Comparison of ENCODE assay signal across 31 cellular contexts in genomic region chr4:153831236-153831635, GRCh38. TPM values are rescaled to one million over a fixed set of nuclear protein-coding genes. Genes with fewer than 3 reads are reported as not detected.
"Had no signal": no experiment of that assay in that cellular context is flagged by ENCODE, and none has a peak within 500 bp of the region (broad histone marks: within the 10 kb centered on the region; RNA-seq: fewer than 3 reads in every experiment).

No MANE protein-coding gene starts in this region.

- DNase-seq: activated CD4-positive, alpha-beta memory T cell treated with anti-CD3 and anti-CD28 coated beads, Interleukin-2, amount 10 ng/mL, durations not matched to agents 7 days and 5 days; activated CD4-positive, alpha-beta T cell treated with anti-CD3 and anti-CD28 coated beads for 36 hours; activated CD4-positive, alpha-beta T cell treated with anti-CD3 and anti-CD28 coated beads, Interleukin-2, amount 10 ng/mL, durations not matched to agents 7 days and 5 days; activated CD4-positive, alpha-beta T cell treated with anti-CD3 and anti-CD28 coated beads, Interleukin-2, amount 50 U/mL, for 4 hours; activated CD4-positive, CD25-positive, alpha-beta regulatory T cell; activated CD4-positive, CD25-positive, alpha-beta regulatory T cell treated with anti-CD3 and anti-CD28 coated beads, Interleukin-2, amount 50 U/mL, for 72 hours; activated CD8-positive, alpha-beta memory T cell treated with anti-CD3 and anti-CD28 coated beads, Interleukin-2, amount 50 U/mL, for 48 hours; activated gamma-delta T cell; activated naive CD4-positive, alpha-beta T cell; activated naive CD4-positive, alpha-beta T cell treated with anti-CD3 and anti-CD28 coated beads, Interleukin-2, amount 10 ng/mL, durations not matched to agents 7 days and 5 days; activated naive CD8-positive, alpha-beta T cell treated with anti-CD3 and anti-CD28 coated beads, Interleukin-2, amount 10 ng/mL, durations not matched to agents 7 days and 5 days; activated T-cell treated with anti-CD3 and anti-CD28 coated beads for 4 hours; activated T-cell treated with anti-CD3 and anti-CD28 coated beads, Interleukin-2, amount 50 U/mL, for 24 hours; activated T-cell treated with anti-CD3 and anti-CD28 coated beads, Interleukin-2, amount 50 U/mL, for 72 hours; anterior cingulate cortex; brain microvascular endothelial cell; dorsolateral prefrontal cortex; effector memory CD4-positive, alpha-beta T cell; endodermal cell; foreskin fibroblast; head of caudate nucleus; T-helper 1 cell; T-helper 17 cell; T1000 had no signal

- ATAC-seq: activated CD4-positive, alpha-beta T cell treated with anti-CD3 and anti-CD28 coated beads for 36 hours; activated naive CD4-positive, alpha-beta T cell treated with anti-CD3 and anti-CD28 coated beads, Interleukin-2, amount 50 U/mL, for 72 hours; activated T-cell treated with anti-CD3 and anti-CD28 coated beads, Interleukin-2, amount 50 U/mL, for 72 hours; esophagus mucosa; T-helper 17 cell had no signal

- H3K27ac ChIP-seq: brain microvascular endothelial cell, coronary artery, dorsolateral prefrontal cortex had no signal

- H3K36me3 ChIP-seq: brain microvascular endothelial cell had no signal

- H3K27me3 ChIP-seq: brain microvascular endothelial cell had no signal

- FAIRE-seq: astrocyte, bronchial epithelial cell, frontal cortex had no signal

- H3K4me3 ChIP-seq: coronary artery, dorsolateral prefrontal cortex had no signal

RNA-seq across cellular contexts. Expression of gene SFRP2, which starts 42.4 kb away (rescaled TPM):
- total RNA-seq: activated CD4-positive, alpha-beta memory T cell treated with anti-CD3 and anti-CD28 coated beads, Interleukin-2, amount 10 ng/mL, durations not matched to agents 7 days and 5 days; activated CD4-positive, alpha-beta T cell treated with anti-CD3 and anti-CD28 coated beads for 36 hours; activated CD4-positive, alpha-beta T cell treated with anti-CD3 and anti-CD28 coated beads, Interleukin-2, amount 10 ng/mL, durations not matched to agents 7 days and 5 days; activated naive CD4-positive, alpha-beta T cell treated with anti-CD3 and anti-CD28 coated beads, Interleukin-2, amount 50 U/mL, for 72 hours; activated naive CD8-positive, alpha-beta T cell treated with anti-CD3 and anti-CD28 coated beads, Interleukin-2, amount 10 ng/mL, durations not matched to agents 7 days and 5 days; activated T-cell treated with anti-CD3 and anti-CD28 coated beads, Interleukin-2, amount 50 U/mL, for 72 hours; bronchial epithelial cell; epithelial cell of proximal tubule; T-helper 17 cell had no signal
